Comparison of ENCODE assay signal across 8 cellular contexts in the genomic region with DNA sequence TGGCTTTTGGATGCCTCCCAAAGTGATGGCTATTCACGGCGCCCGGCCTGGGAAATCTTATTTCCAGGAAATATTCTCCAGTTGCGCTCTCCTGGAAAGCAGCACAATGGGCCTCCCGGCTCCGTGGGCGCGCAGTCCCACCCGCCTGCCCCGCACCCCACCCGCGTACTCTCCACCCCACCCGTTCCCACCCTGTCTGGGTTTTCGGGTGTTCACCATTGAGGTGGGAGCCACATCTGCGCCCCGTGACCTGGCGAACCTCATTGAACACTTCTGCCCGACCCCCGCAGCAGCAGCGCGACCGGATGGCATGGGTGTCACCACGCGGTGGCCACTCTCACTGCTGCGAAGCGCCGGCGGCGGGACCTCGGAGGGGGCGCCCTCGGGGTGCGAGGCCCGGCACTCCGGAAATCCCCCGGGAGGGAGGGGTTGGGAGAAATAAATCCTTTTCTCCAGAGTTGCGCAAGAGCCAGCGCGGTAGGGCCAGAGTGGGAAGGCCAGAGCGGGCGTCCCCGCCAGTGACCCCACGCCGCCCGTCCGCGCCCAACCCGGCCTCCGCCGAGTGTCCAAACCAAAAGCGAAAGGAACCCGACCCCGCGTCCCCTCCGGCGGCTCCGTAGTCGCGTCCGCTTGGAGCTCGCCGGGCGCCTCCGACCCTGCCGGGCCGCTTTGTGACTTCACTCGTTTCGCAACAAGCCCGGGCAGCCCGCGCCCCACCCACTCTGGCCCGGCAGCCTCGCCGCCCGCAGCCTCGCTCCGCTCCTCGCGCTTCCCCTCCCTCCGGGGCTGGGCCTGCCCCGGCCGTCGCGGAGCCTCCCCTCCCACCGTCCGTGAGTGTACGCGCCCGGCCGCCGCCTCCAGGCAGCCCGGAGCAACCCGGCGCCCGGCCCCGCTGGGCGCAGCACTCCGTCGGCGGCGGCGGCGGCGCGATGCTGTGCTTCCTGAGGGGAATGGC. TPM values are rescaled to one million over a fixed set of nuclear protein-coding genes. Genes with fewer than 3 reads are reported as not detected.
DNase-seq lines count a peak whose midpoint lies in the region; ATAC-seq and TF ChIP-seq lines count a peak whose summit lies in the region.

A gene with protein sequence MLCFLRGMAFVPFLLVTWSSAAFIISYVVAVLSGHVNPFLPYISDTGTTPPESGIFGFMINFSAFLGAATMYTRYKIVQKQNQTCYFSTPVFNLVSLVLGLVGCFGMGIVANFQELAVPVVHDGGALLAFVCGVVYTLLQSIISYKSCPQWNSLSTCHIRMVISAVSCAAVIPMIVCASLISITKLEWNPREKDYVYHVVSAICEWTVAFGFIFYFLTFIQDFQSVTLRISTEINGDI (plus strand): TSS at position 720 of the 955 bp plus-strand sequence. CDS start 210 bp downstream, at position 930.

- H3K36me3 Mint-ChIP-seq in Caco-2 (ENCODE audit: insufficient read depth, unreplicated experiment) (peaks cover 31% of the 10 kb centered on the region), natural killer cell (no peaks in the 10 kb centered on the region)

- no peaks in the 10 kb centered on the region for H3K4me1 ChIP-seq in Caco-2
- H3K4me1 ChIP-seq in Peyer's patch, result peaks cover 0 to 6% (median 0%) of the 10 kb centered on the region in 4 donors

- POLR2A ChIA-PET in Caco-2 (lab: Charles Lee), result interaction anchor here (0.7 to 1.0 kb wide), 2 partner anchors 14 to 28 kb away, joined by 3 read pairs; no protein-coding TSS in a partner anchor

- no peaks in the 10 kb centered on the region for H3K9me3 Mint-ChIP-seq in Caco-2 (ENCODE audit: unreplicated experiment)
- H3K9me3 Mint-ChIP-seq in natural killer cell, result no peaks in the 10 kb centered on the region

- TF ChIP-seq POLR2A in Peyer's patch (IDR thresholded peaks at IDR 0.05), result peak; percentile 36 to 78

- H3K36me3 ChIP-seq in Caco-2 (ENCODE audit: control insufficient read depth, insufficient read depth, low read length) (no peaks in the 10 kb centered on the region), Peyer's patch (no peaks in the 10 kb centered on the region)

- H3K4me1 Mint-ChIP-seq in Caco-2 (ENCODE audit: low read depth, unreplicated experiment) (peaks cover 6% of the 10 kb centered on the region), natural killer cell (peaks cover 11 to 12% of the 10 kb centered on the region in 2 donors)

- no TSS peak for BruUV-seq in Caco-2 (replicated peaks; lab: Mats Ljungman, UMichigan)

- DNase-seq in Caco-2 (peak; percentile 91 to 95), Peyer's patch (peak; percentile 77 to 95 (median 90)), fibroblast of peridontal ligament (ENCODE audit: extremely low read depth) (peak; percentile 89), natural killer cell (peak; percentile 82)
- peak; percentile 62 for DNase-seq in activated T-helper 9 cell treated with anti-CD3 and anti-CD28 coated beads, Interleukin-2, amount 50 U/mL, for 16 hours (ENCODE audit: low read depth)
- DNase-seq in stimulated activated naive CD4-positive, alpha-beta T cell (lab: John Stamatoyannopoulos, UW), result peak; percentile 30 to 81 (median 54)

- H3K27ac Mint-ChIP-seq in Caco-2 (ENCODE audit: unreplicated experiment), result peak within 1 kb of the TSS; percentile 84
- peak within 1 kb of the TSS; percentile 84 to 92 for H3K27ac Mint-ChIP-seq in natural killer cell

- H3K9me3 ChIP-seq in Caco-2, result no peaks in the 10 kb centered on the region
- H3K9me3 ChIP-seq in Peyer's patch, result no peaks in the 10 kb centered on the region

- peak within 1 kb of the TSS; percentile 84 to 94 (median 92) for H3K27ac ChIP-seq in Peyer's patch

- peak within 1 kb of the TSS; percentile 96 for H3K4me3 Mint-ChIP-seq in Caco-2 (ENCODE audit: unreplicated experiment)
- H3K4me3 Mint-ChIP-seq in natural killer cell, result peak within 1 kb of the TSS; percentile 94

- TF ChIP-seq CTCF in Caco-2 (IDR thresholded peaks at IDR 0.05; ENCODE audit: insufficient read depth in 1 of 2, low read depth in 1 of 2, low read length in 1 of 2, severe bottlenecking in 1 of 2, unreplicated experiment in 1 of 2) (peak in 1 of 2 experiments; percentile 37), Peyer's patch (IDR thresholded peaks at IDR 0.05) (peak in 2 of 6 experiments; percentile 2 to 17), natural killer cell (IDR thresholded peaks at IDR 0.05) (peak; percentile 20)

- no peaks in the 10 kb centered on the region for H3K27me3 ChIP-seq in Caco-2 (replicated peaks; ENCODE audit: control insufficient read depth, insufficient read depth, low read length)
- H3K27me3 ChIP-seq in Peyer's patch, result no peaks in the 10 kb centered on the region

- peak within 1 kb of the TSS; percentile 95 for H3K4me3 ChIP-seq in Caco-2 (ENCODE audit: low read depth, low read length)
- H3K4me3 ChIP-seq in Peyer's patch, result peak within 1 kb of the TSS; percentile 65 to 87 (median 76)

- ATAC-seq in GM19395 (IDR thresholded peaks at IDR 0.05; ENCODE audit: unreplicated experiment), result peak; percentile 80
- peak; percentile 85 for ATAC-seq in HG03521 (IDR thresholded peaks at IDR 0.05; ENCODE audit: unreplicated experiment)
- ATAC-seq in natural killer cell, result peak; percentile 81 to 92 (median 84)

- H3K27me3 Mint-ChIP-seq in Caco-2 (ENCODE audit: insufficient read depth, unreplicated experiment) (no peaks in the 10 kb centered on the region), natural killer cell (ENCODE audit: low read depth in 2 of 2) (no peaks in the 10 kb centered on the region)

- intact Hi-C loops in Caco-2 (cut with micrococcal nuclease; ENCODE audit: unreplicated experiment), result no loop called here
- intact Hi-C loops in natural killer cell (cut with micrococcal nuclease), result loop anchor here (2.0 to 5.0 kb wide), 2 partner anchors 52 to 245 kb away; a partner anchor contains a TSS

- CTCF ChIA-PET in Caco-2 (lab: Charles Lee), result interaction anchor here (0.7 to 1.8 kb wide), 3 partner anchors 14 to 313 kb away, joined by 3 to 6 read pairs (median 3); no protein-coding TSS in a partner anchor

RNA-seq across cellular contexts. Expression of the gene that starts here (rescaled TPM):
- total RNA-seq in Caco-2 (2022) (44.5 and 46.4 TPM in 2 replicates), Peyer's patch (1 to 10 TPM; 3.2 to 7.4 (median 5.7) TPM), natural killer cell (10 to 100 TPM in 1 of 3 donors, 1 to 10 TPM in 2; 9.8 to 10.5 (median 10.0) TPM)

Comparison
In these comparisons a context has a peak if more than half of its experiments do, and no peak if none do; other contexts are left out.
1. Peak in every context shown above with its lines: DNase-seq, ATAC-seq, H3K4me3 ChIP-seq and H3K27ac ChIP-seq.